ENCODE assay signal across 8 cellular contexts in the genomic region with DNA sequence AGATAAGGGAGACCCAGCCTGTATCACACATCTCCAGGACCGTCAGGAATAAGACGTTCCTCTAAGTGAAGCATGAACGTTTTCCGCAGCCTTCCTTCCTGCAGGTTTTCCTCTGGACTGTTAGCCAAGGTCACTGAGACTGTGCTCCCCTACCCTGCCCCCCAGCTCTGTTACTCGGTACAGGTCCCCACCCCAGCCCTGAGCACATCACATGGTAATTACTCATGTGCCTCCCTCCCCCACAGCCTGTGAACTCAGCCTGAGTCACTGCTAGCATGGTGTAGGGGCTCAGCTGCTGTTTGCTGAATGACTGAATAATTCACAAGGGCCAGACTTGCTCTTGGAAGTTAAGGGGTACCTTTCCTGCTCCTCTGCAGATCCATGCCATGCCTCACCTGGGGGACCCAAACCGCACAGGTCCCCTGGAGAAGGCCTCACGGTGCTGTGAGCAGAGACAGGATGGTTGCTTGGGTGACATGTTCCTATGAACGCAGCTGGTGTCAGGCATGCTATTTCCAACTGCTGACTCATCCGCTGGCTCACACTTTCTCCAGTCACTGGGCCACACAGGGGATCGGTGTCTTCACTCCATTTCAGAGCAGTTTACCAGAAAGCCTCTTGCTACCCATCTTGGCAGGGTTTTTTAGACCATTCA.
DNase-seq lines count a peak whose midpoint lies in the region; ATAC-seq and TF ChIP-seq lines count a peak whose summit lies in the region.

No MANE protein-coding gene starts in this region.

- no peak for TF ChIP-seq EP300 in ovary (IDR thresholded peaks at IDR 0.05)

- DNase-seq in NCI-H69 (lab: John Stamatoyannopoulos, UW) = peak; percentile 36
- peak; percentile 70 for DNase-seq in activated T-cell treated with anti-CD3 and anti-CD28 coated beads for 48 hours (ENCODE audit: low read depth)
- peak; percentile 95 to 96 for DNase-seq in fibroblast of lung (ENCODE audit: low read depth in 2 of 2)
- peak in 4 of 5 donors; percentile 47 to 81 (median 72) for DNase-seq in ovary
- DNase-seq in tibial artery = peak; percentile 85 to 93

- H3K4me3 ChIP-seq in fibroblast of lung (replicated peaks in 1 of 4; ENCODE audit: control extremely low read depth in 1 of 4, insufficient read depth in 1 of 4, low read depth in 3 of 4, low read length in 4 of 4) = peak overlapping the region in 2 of 4 experiments; percentile 7 to 36
- no peak overlapping the region for H3K4me3 ChIP-seq in ovary
- H3K4me3 ChIP-seq in tibial artery = no peak overlapping the region

- H3K9me3 ChIP-seq in fibroblast of lung (ENCODE audit: control insufficient read depth, insufficient read depth, low read depth, low read length) (no peaks in the 10 kb centered on the region), ovary (no peaks in the 10 kb centered on the region), tibial artery (no peaks in the 10 kb centered on the region)

- peaks cover 23% of the 10 kb centered on the region for H3K4me1 ChIP-seq in fibroblast of lung (ENCODE audit: control insufficient read depth, extremely low read depth, insufficient read depth, low read length)
- H3K4me1 ChIP-seq in ovary (ENCODE audit: insufficient read depth) = peaks cover 4% of the 10 kb centered on the region
- H3K4me1 ChIP-seq in tibial artery = peaks cover 0 to 31% (median 17%) of the 10 kb centered on the region in 4 donors

- no peaks in the 10 kb centered on the region for H3K79me2 ChIP-seq in fibroblast of lung (ENCODE audit: control insufficient read depth, insufficient read depth, low read length)

- intact Hi-C loops in ovary (cut with DNase I) (no loop called here), tibial artery (cut with DNase I; ENCODE audit: low total_unique reads) (no loop called here)

- H2AFZ ChIP-seq in fibroblast of lung (ENCODE audit: low read length) = peak overlapping the region; percentile 84

- H3K27ac ChIP-seq in fibroblast of lung (ENCODE audit: insufficient read depth, low read length) = peak overlapping the region; percentile 97
- no peak overlapping the region for H3K27ac ChIP-seq in ovary
- H3K27ac ChIP-seq in tibial artery = peak overlapping the region; percentile 63 to 84

- 30 to 43% (median 39%) methylated on average over 10 of the region's 10 CpGs for WGBS in ovary, 3 donors

- H3K9ac ChIP-seq in fibroblast of lung (ENCODE audit: insufficient read depth, low read length) = no peak overlapping the region

- H3K27me3 ChIP-seq in fibroblast of lung (ENCODE audit: control insufficient read depth, insufficient read depth, low read length) (no peaks in the 10 kb centered on the region), ovary (no peaks in the 10 kb centered on the region), tibial artery (no peaks in the 10 kb centered on the region)

- peak overlapping the region; percentile 74 for H3K4me2 ChIP-seq in fibroblast of lung (ENCODE audit: extremely low read depth, insufficient read depth, low read length)

- H4K20me1 ChIP-seq in fibroblast of lung (ENCODE audit: control insufficient read depth, extremely low read depth, insufficient read depth, low read length) = no peaks in the 10 kb centered on the region

- peak; percentile 50 for ATAC-seq in GM18867 (IDR thresholded peaks at IDR 0.05; ENCODE audit: unreplicated experiment)
- no peak for ATAC-seq in HG03097 (IDR thresholded peaks at IDR 0.05; ENCODE audit: low FRiP score, unreplicated experiment)
- ATAC-seq in GM18909 (IDR thresholded peaks at IDR 0.05; ENCODE audit: poor library complexity, unreplicated experiment) = no peak

- H3K36me3 ChIP-seq in fibroblast of lung (ENCODE audit: control insufficient read depth, insufficient read depth, low read length) (no peaks in the 10 kb centered on the region), ovary (no peaks in the 10 kb centered on the region), tibial artery (no peaks in the 10 kb centered on the region)

- no peak for TF ChIP-seq POLR2A in ovary (IDR thresholded peaks at IDR 0.05)

- TF ChIP-seq CTCF in fibroblast of lung (conservative IDR thresholded peaks at IDR 0.05 in 1 of 2, IDR thresholded peaks at IDR 0.05 in 1 of 2; ENCODE audit: low read depth in 1 of 2, low read length in 2 of 2) = no peak
- TF ChIP-seq CTCF in ovary (IDR thresholded peaks at IDR 0.05) = no peak
- no peak for TF ChIP-seq CTCF in tibial artery (IDR thresholded peaks at IDR 0.05)

Comparison
In these comparisons a context has a peak if more than half of its experiments do, and no peak if none do; other contexts are left out.
1. DNase-seq: peak in every context shown above with its lines; median percentile 96 in fibroblast of lung; 89 in tibial artery; 72 in ovary; 70 in activated T-cell treated with anti-CD3 and anti-CD28 coated beads for 48 hours; 36 in NCI-H69.
2. H3K27ac ChIP-seq: peak in fibroblast of lung (single experiment) and tibial artery (2 of 2); none in ovary (0 of 2).